20 cellular contexts compared by ENCODE assay signal in the genomic region with DNA sequence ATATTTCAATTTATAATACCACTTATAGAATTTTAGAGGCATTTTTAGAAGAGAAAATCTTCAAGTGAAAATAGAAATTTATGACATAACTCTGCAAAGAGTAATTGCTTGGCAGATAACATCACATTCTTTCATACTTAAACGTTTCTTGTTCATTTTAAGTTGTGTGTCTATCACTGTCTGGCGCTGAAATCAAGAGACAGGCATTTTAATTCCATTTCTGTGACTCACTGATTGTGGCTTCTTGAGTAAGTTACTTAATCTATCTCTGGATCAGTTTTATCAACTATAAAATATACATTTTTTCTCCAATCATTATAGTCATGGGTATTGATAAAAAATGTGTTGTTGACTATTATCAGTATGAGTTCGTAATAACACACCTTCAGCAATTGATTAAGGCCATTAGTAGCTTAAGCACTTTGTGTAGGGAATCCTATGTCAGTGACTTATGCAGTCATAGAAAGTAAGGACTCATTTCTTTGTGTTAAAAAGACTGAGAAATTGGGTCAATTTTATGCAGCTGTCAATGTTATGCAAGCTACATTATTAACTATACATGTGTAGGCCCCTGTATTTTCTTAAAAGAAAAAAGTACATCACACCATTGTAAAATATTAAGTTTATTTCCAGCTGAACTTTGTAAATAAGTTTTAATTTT.
A peak's percentile ranks its signal among the peaks of the same experiment; 100 is the strongest.
DNase-seq lines count a peak whose midpoint lies in the region; ATAC-seq, FAIRE-seq and TF ChIP-seq lines count a peak whose summit lies in the region.
"Had no signal": no experiment of that assay in that cellular context is flagged by ENCODE, and none has a peak within 500 bp of the region (broad histone marks: within the 10 kb centered on the region; RNA-seq: fewer than 3 reads in every experiment).

No MANE protein-coding gene starts in this region.

- H3K27me3 Mint-ChIP-seq in MCF 10A (ENCODE audit: insufficient read depth, unreplicated experiment): no peaks in the 10 kb centered on the region
- H3K27me3 Mint-ChIP-seq in activated CD4-positive, alpha-beta memory T cell treated with anti-CD3 and anti-CD28 coated beads for 36 hours: no peaks in the 10 kb centered on the region
- no peaks in the 10 kb centered on the region for H3K27me3 Mint-ChIP-seq in activated naive CD8-positive, alpha-beta T cell treated with anti-CD3 and anti-CD28 coated beads for 36 hours

- DNase-seq in MCF 10A (ENCODE audit: unreplicated experiment) (peak; percentile 13), breast epithelium (ENCODE audit: low spot score in 2 of 2) (no peak), astrocyte of the hippocampus (ENCODE audit: low read depth, low spot score) (peak; percentile 35), keratinocyte (ENCODE audit: low read depth, low spot score) (peak; percentile 50), OCI-M1 (lab: John Stamatoyannopoulos, UW) (no peak)
- DNase-seq in activated CD4-positive, alpha-beta memory T cell treated with anti-CD3 and anti-CD28 coated beads for 36 hours: no peak
- DNase-seq in activated naive CD8-positive, alpha-beta T cell treated with anti-CD3 and anti-CD28 coated beads for 36 hours: no peak
- DNase-seq: activated naive CD4-positive, alpha-beta T cell; effector memory CD4-positive, alpha-beta T cell; GDM1; Karpas-422; NCI-H524 treated with DMSO at 0.1 percent for 48 hours; pancreas; PC-9; WERI-Rb-1 had no signal

- intact Hi-C loops in MCF 10A (cut with micrococcal nuclease) (no loop called here), breast epithelium (cut with DNase I; ENCODE audit: low total_unique reads) (no loop called here)
- intact Hi-C loops in activated CD4-positive, alpha-beta memory T cell treated with anti-CD3 and anti-CD28 coated beads for 36 hours (cut with micrococcal nuclease): no loop called here

- no peak overlapping the region for H3K4me3 ChIP-seq in breast epithelium
- H3K4me3 ChIP-seq in keratinocyte (ENCODE audit: control insufficient read depth in 2 of 3, extremely low read depth in 1 of 3, insufficient read depth in 2 of 3, low read depth in 1 of 3, low read length in 3 of 3): peak overlapping the region in 1 of 3 experiments; percentile 2
- H3K4me3 ChIP-seq: cardiac muscle cell, pancreas, PC-9 had no signal

- dilution Hi-C loops in keratinocyte (cut with MboI; ENCODE audit: extremely low pct_ligation_motif_present, low sequenced_read_pairs): no loop called here

- H3K27me3 ChIP-seq in breast epithelium: no peaks in the 10 kb centered on the region
- no peaks in the 10 kb centered on the region for H3K27me3 ChIP-seq in keratinocyte (ENCODE audit: control insufficient read depth, extremely low read depth, insufficient read depth, low read length)
- H3K27me3 ChIP-seq: cardiac muscle cell, pancreas had no signal

- H3K4me1 Mint-ChIP-seq in MCF 10A (ENCODE audit: insufficient read depth, unreplicated experiment): no peaks in the 10 kb centered on the region
- H3K4me1 Mint-ChIP-seq in activated CD4-positive, alpha-beta memory T cell treated with anti-CD3 and anti-CD28 coated beads for 36 hours (ENCODE audit: low read depth): no peaks in the 10 kb centered on the region
- no peaks in the 10 kb centered on the region for H3K4me1 Mint-ChIP-seq in activated naive CD8-positive, alpha-beta T cell treated with anti-CD3 and anti-CD28 coated beads for 36 hours

- H3K79me2 ChIP-seq in keratinocyte (ENCODE audit: control insufficient read depth, insufficient read depth, low read length): no peaks in the 10 kb centered on the region

- H3K27ac ChIP-seq in breast epithelium: no peak overlapping the region
- H3K27ac ChIP-seq in keratinocyte (ENCODE audit: control insufficient read depth, insufficient read depth, low read length): no peak overlapping the region
- H3K27ac ChIP-seq: 22Rv1, cardiac muscle cell, pancreas, PC-9, WERI-Rb-1 had no signal

- no peaks in the 10 kb centered on the region for H3K4me1 ChIP-seq in breast epithelium
- peaks cover 17% of the 10 kb centered on the region for H3K4me1 ChIP-seq in keratinocyte (ENCODE audit: control insufficient read depth, extremely low read depth, insufficient read depth, low read length)
- H3K4me1 ChIP-seq: pancreas had no signal

- H3K27ac Mint-ChIP-seq in MCF 10A (ENCODE audit: low read depth, unreplicated experiment): no peak overlapping the region
- no peak overlapping the region for H3K27ac Mint-ChIP-seq in activated CD4-positive, alpha-beta memory T cell treated with anti-CD3 and anti-CD28 coated beads for 36 hours
- H3K27ac Mint-ChIP-seq in activated naive CD8-positive, alpha-beta T cell treated with anti-CD3 and anti-CD28 coated beads for 36 hours: no peak overlapping the region

- H3K4me3 Mint-ChIP-seq in MCF 10A (ENCODE audit: unreplicated experiment): no peak overlapping the region
- no peak overlapping the region for H3K4me3 Mint-ChIP-seq in activated CD4-positive, alpha-beta memory T cell treated with anti-CD3 and anti-CD28 coated beads for 36 hours
- no peak overlapping the region for H3K4me3 Mint-ChIP-seq in activated naive CD8-positive, alpha-beta T cell treated with anti-CD3 and anti-CD28 coated beads for 36 hours
- H3K4me3 Mint-ChIP-seq: mesothelial cell of epicardium had no signal

- H3K4me2 ChIP-seq in keratinocyte (ENCODE audit: control insufficient read depth, extremely low read depth, insufficient read depth, low read depth, low read length): peak overlapping the region; percentile 60
- H3K4me2 ChIP-seq: PC-9 had no signal

- no peak overlapping the region for H2AFZ ChIP-seq in keratinocyte (ENCODE audit: control insufficient read depth, low read length)
- H2AFZ ChIP-seq: PC-9 had no signal

- H3K9me3 Mint-ChIP-seq in MCF 10A (ENCODE audit: unreplicated experiment): no peaks in the 10 kb centered on the region
- H3K9me3 Mint-ChIP-seq in activated CD4-positive, alpha-beta memory T cell treated with anti-CD3 and anti-CD28 coated beads for 36 hours: peaks cover 4% of the 10 kb centered on the region
- no peaks in the 10 kb centered on the region for H3K9me3 Mint-ChIP-seq in activated naive CD8-positive, alpha-beta T cell treated with anti-CD3 and anti-CD28 coated beads for 36 hours
- H3K9me3 Mint-ChIP-seq: mesothelial cell of epicardium had no signal

- TF ChIP-seq POLR2A in breast epithelium (IDR thresholded peaks at IDR 0.05): no peak

- no TSS peak for BruUV-seq in MCF 10A (replicated peaks; lab: Mats Ljungman, UMichigan)

- FAIRE-seq in keratinocyte (lab: Jason Lieb, UNC): peak; percentile 77
- FAIRE-seq: islet of Langerhans, pancreas had no signal

- no peak overlapping the region for H3K9ac ChIP-seq in keratinocyte (ENCODE audit: control insufficient read depth, extremely low read depth, insufficient read depth, low read length)

- H3K36me3 ChIP-seq in breast epithelium (no peaks in the 10 kb centered on the region), keratinocyte (ENCODE audit: control insufficient read depth in 2 of 2, extremely low read depth in 1 of 2, insufficient read depth in 2 of 2, low read length in 2 of 2) (no peaks in the 10 kb centered on the region)
- H3K36me3 ChIP-seq: cardiac muscle cell, pancreas, WERI-Rb-1 had no signal

- no peak for TF ChIP-seq CTCF in MCF 10A (IDR thresholded peaks at IDR 0.05; ENCODE audit: unreplicated experiment)
- TF ChIP-seq CTCF in breast epithelium (IDR thresholded peaks at IDR 0.05): no peak
- TF ChIP-seq CTCF in keratinocyte (optimal IDR thresholded peaks at IDR 0.05 in 1 of 3, IDR thresholded peaks at IDR 0.05 in 1 of 3, conservative IDR thresholded peaks at IDR 0.05 in 1 of 3; ENCODE audit: extremely low read depth in 1 of 3, insufficient read depth in 2 of 3, low read length in 3 of 3): no peak

- H3K9me3 ChIP-seq in breast epithelium (no peaks in the 10 kb centered on the region), keratinocyte (ENCODE audit: control insufficient read depth, low read depth, low read length) (no peaks in the 10 kb centered on the region)
- H3K9me3 ChIP-seq: pancreas had no signal

- no peaks in the 10 kb centered on the region for H3K36me3 Mint-ChIP-seq in MCF 10A (ENCODE audit: insufficient read depth, unreplicated experiment)
- H3K36me3 Mint-ChIP-seq in activated CD4-positive, alpha-beta memory T cell treated with anti-CD3 and anti-CD28 coated beads for 36 hours: no peaks in the 10 kb centered on the region
- no peaks in the 10 kb centered on the region for H3K36me3 Mint-ChIP-seq in activated naive CD8-positive, alpha-beta T cell treated with anti-CD3 and anti-CD28 coated beads for 36 hours
- H3K36me3 Mint-ChIP-seq: mesothelial cell of epicardium had no signal

- CTCF ChIA-PET in MCF 10A (lab: Yijun Ruan, JAX): no interaction called here
- CTCF ChIA-PET in activated CD4-positive, alpha-beta memory T cell treated with anti-CD3 and anti-CD28 coated beads for 36 hours (lab: Charles Lee): no interaction called here

- H4K20me1 ChIP-seq in keratinocyte (ENCODE audit: control insufficient read depth, extremely low read depth, insufficient read depth, low read length): no peaks in the 10 kb centered on the region

- POLR2A ChIA-PET in MCF 10A (lab: Yijun Ruan, JAX): interaction anchor here (1.0 kb wide), 1 partner anchor 23 kb away, joined by 3 read pairs; no protein-coding TSS in a partner anchor
- POLR2A ChIA-PET in activated CD4-positive, alpha-beta memory T cell treated with anti-CD3 and anti-CD28 coated beads for 36 hours (lab: Charles Lee): no interaction called here

- no peak for ATAC-seq in activated CD4-positive, CD25-positive, alpha-beta regulatory T cell treated with anti-CD3 and anti-CD28 coated beads, Interleukin-2, amount 50 U/mL, for 24 hours
- ATAC-seq: pancreas had no signal

- no peaks in the 10 kb centered on the region for H3K9me1 ChIP-seq in keratinocyte (ENCODE audit: control insufficient read depth, extremely low read depth, insufficient read depth, low read length)

Comparison
In these comparisons a context has a peak if more than half of its experiments do, and no peak if none do; other contexts are left out.
1. DNase-seq: peak in MCF 10A (single experiment), astrocyte of the hippocampus (single experiment) and keratinocyte (single experiment); none in breast epithelium (0 of 2), activated CD4-positive, alpha-beta memory T cell treated with anti-CD3 and anti-CD28 coated beads for 36 hours (single experiment), activated naive CD8-positive, alpha-beta T cell treated with anti-CD3 and anti-CD28 coated beads for 36 hours (single experiment) and OCI-M1 (single experiment).